ENCODE assay signal across 11 cellular contexts in genomic region chr6:72524011-72524645, GRCh38.
DNase-seq lines count a peak whose midpoint lies in the region; ATAC-seq, FAIRE-seq and TF ChIP-seq lines count a peak whose summit lies in the region.
"Had no signal": no experiment of that assay in that cellular context is flagged by ENCODE, and none has a peak within 500 bp of the region (broad histone marks: within the 10 kb centered on the region; RNA-seq: fewer than 3 reads in every experiment).

No MANE protein-coding gene starts in this region.

- DNase-seq in activated CD4-positive, alpha-beta T cell treated with anti-CD3 and anti-CD28 coated beads for 48 hours, result peak; percentile 7
- no peak for DNase-seq in activated CD4-positive, alpha-beta T cell treated with anti-CD3 and anti-CD28 coated beads for 4 hours
- DNase-seq in NCI-H748 treated with DMSO at 0.1 percent for 48 hours (lab: John Stamatoyannopoulos, UW) (peak; percentile 72), T-cell (no peak), HepG2 (ENCODE audit: low spot score) (no peak), EL (no peak)
- no peak for DNase-seq in stimulated activated effector memory CD8-positive, alpha-beta T cell treated with anti-CD3 and anti-CD28 coated beads, Interleukin-12 subunit alpha, Interleukin-12 subunit beta, amount 100 ng/mL, for 72 hours (ENCODE audit: low spot score in 2 of 2)
- DNase-seq: Right ventricle myocardium superior had no signal

- H3K4me1 Mint-ChIP-seq in stimulated activated effector memory CD8-positive, alpha-beta T cell treated with anti-CD3 and anti-CD28 coated beads, Interleukin-12 subunit alpha, Interleukin-12 subunit beta, amount 100 ng/mL, for 72 hours, result no peaks in the 10 kb centered on the region
- H3K4me1 Mint-ChIP-seq in T-cell, result no peaks in the 10 kb centered on the region

- TF ChIP-seq EP300 in HepG2 (IDR thresholded peaks at IDR 0.05; ENCODE audit: low read depth in 2 of 2, low read length in 2 of 2), result no peak
- TF ChIP-seq EP300 in HepG2 (CRISPR knock-in tag; IDR thresholded peaks at IDR 0.05; ENCODE audit: borderline replicate concordance), result no peak

- no peak for FAIRE-seq in HepG2 (lab: Jason Lieb, UNC)

- TF ChIP-seq CTCF in HepG2 (CRISPR knock-in tag; IDR thresholded peaks at IDR 0.05), result no peak

- H2AFZ ChIP-seq in HepG2 (ENCODE audit: low read length), result no peak overlapping the region

- no peaks in the 10 kb centered on the region for H3K36me3 ChIP-seq in HepG2 (replicated peaks in 1 of 2; ENCODE audit: control insufficient read depth in 1 of 2, insufficient read depth in 2 of 2, low read length in 2 of 2)
- H3K36me3 ChIP-seq: thoracic aorta had no signal

- intact Hi-C loops in HepG2 (cut with micrococcal nuclease; ENCODE audit: unreplicated experiment), result loop anchor here (5.0 kb wide), 1 partner anchor 112 kb away; no protein-coding TSS in a partner anchor

- ATAC-seq in HG03432 (IDR thresholded peaks at IDR 0.05; ENCODE audit: unreplicated experiment) (peak; percentile 86), T-cell (replicated peaks in 1 of 4) (no peak), HepG2 (no peak)
- ATAC-seq in stimulated activated effector memory CD8-positive, alpha-beta T cell treated with anti-CD3 and anti-CD28 coated beads, Interleukin-12 subunit alpha, Interleukin-12 subunit beta, amount 100 ng/mL, for 72 hours, result peak; percentile 69

- H3K4me1 ChIP-seq in HepG2 (ENCODE audit: insufficient read depth, low read length), result no peaks in the 10 kb centered on the region

- no peaks in the 10 kb centered on the region for H4K20me1 ChIP-seq in HepG2 (ENCODE audit: insufficient read depth, low read length)

- no peak for TF ChIP-seq RAD21 in HepG2 (CRISPR knock-in tag; IDR thresholded peaks at IDR 0.05)

- H3K9ac ChIP-seq in HepG2 (ENCODE audit: insufficient read depth, low read depth, low read length), result no peak overlapping the region

- no peak overlapping the region for H3K27ac ChIP-seq in HepG2 (ENCODE audit: extremely low read length, insufficient read depth, low read length)
- H3K27ac ChIP-seq: thoracic aorta had no signal

- no peaks in the 10 kb centered on the region for H3K79me2 ChIP-seq in HepG2 (ENCODE audit: insufficient read depth, low read length)

- POLR2A ChIA-PET in T-cell (lab: Charles Lee), result no interaction called here
- POLR2A ChIA-PET in HepG2 (lab: Yijun Ruan, JAX), result no interaction called here

- H3K4me3 ChIP-seq in HepG2 (replicated peaks in 1 of 3; ENCODE audit: insufficient read depth in 1 of 3, low read depth in 2 of 3, low read length in 3 of 3), result no peak overlapping the region
- H3K4me3 ChIP-seq: thoracic aorta had no signal

- no peaks in the 10 kb centered on the region for H3K9me3 ChIP-seq in HepG2 (ENCODE audit: low read length)
- H3K9me3 ChIP-seq: thoracic aorta had no signal

- CTCF ChIA-PET in T-cell (lab: Charles Lee) (interaction anchor here in 1 of 2 donors (0.6 kb wide), 1 partner anchor 858 kb away, joined by 6 read pairs; no protein-coding TSS in a partner anchor), HepG2 (lab: Yijun Ruan, JAX; ENCODE audit: low intra/inter-chr PET ratio, low total read pairs) (no interaction called here)

- no peaks in the 10 kb centered on the region for H3K9me3 Mint-ChIP-seq in stimulated activated effector memory CD8-positive, alpha-beta T cell treated with anti-CD3 and anti-CD28 coated beads, Interleukin-12 subunit alpha, Interleukin-12 subunit beta, amount 100 ng/mL, for 72 hours
- no peaks in the 10 kb centered on the region for H3K9me3 Mint-ChIP-seq in T-cell
- H3K9me3 Mint-ChIP-seq: activated T-helper 2 cell treated with anti-CD3 and anti-CD28 coated beads, Interferon-gamma antibody, Interleukin-2, Interleukin-4, amounts not matched to agents 10 μg/mL and 5 μg/mL and 100 μg/mL, durations not matched to agents 14 hours and 24 hours and 36 hours had no signal

- H3K27me3 ChIP-seq in HepG2 (ENCODE audit: control insufficient read depth in 1 of 2, insufficient read depth in 2 of 2, low read length in 2 of 2), result no peaks in the 10 kb centered on the region; a peak in 1 of 5 replicates

- H3K27ac Mint-ChIP-seq in stimulated activated effector memory CD8-positive, alpha-beta T cell treated with anti-CD3 and anti-CD28 coated beads, Interleukin-12 subunit alpha, Interleukin-12 subunit beta, amount 100 ng/mL, for 72 hours, result no peak overlapping the region
- no peak overlapping the region for H3K27ac Mint-ChIP-seq in T-cell
- H3K27ac Mint-ChIP-seq: activated T-helper 2 cell treated with anti-CD3 and anti-CD28 coated beads, Interferon-gamma antibody, Interleukin-2, Interleukin-4, amounts not matched to agents 10 μg/mL and 5 μg/mL and 100 μg/mL, durations not matched to agents 14 hours and 24 hours and 36 hours had no signal

- peaks cover 0 to 15% of the 10 kb centered on the region in 2 donors for H3K27me3 Mint-ChIP-seq in T-cell

- no peak overlapping the region for H3K4me3 Mint-ChIP-seq in stimulated activated effector memory CD8-positive, alpha-beta T cell treated with anti-CD3 and anti-CD28 coated beads, Interleukin-12 subunit alpha, Interleukin-12 subunit beta, amount 100 ng/mL, for 72 hours
- no peak overlapping the region for H3K4me3 Mint-ChIP-seq in T-cell

- H3K4me2 ChIP-seq in HepG2 (ENCODE audit: low read depth, low read length), result no peak overlapping the region

- 2% methylated on average over 6 of the region's 6 CpGs for WGBS in HepG2 (ENCODE audit: low lambda C conversion rate)

- TF ChIP-seq POLR2A in HepG2 (IDR thresholded peaks at IDR 0.05; ENCODE audit: insufficient read depth in 1 of 2, low read depth in 2 of 2, low read length in 2 of 2), result no peak

- no TSS peak for BruUV-seq in HepG2 (replicated peaks; lab: Mats Ljungman, UMichigan)

- in situ Hi-C loops in HepG2 (cut with HindIII; ENCODE audit: extremely low pct_ligation_motif_present, low pct_unique_long_range_greater_than_20kb), result no loop called here

- H3K36me3 Mint-ChIP-seq in stimulated activated effector memory CD8-positive, alpha-beta T cell treated with anti-CD3 and anti-CD28 coated beads, Interleukin-12 subunit alpha, Interleukin-12 subunit beta, amount 100 ng/mL, for 72 hours, result no peaks in the 10 kb centered on the region
- H3K36me3 Mint-ChIP-seq in T-cell, result no peaks in the 10 kb centered on the region

TF ChIP-seq in HepG2, 621 proteins besides CTCF, POLR2A, EP300 and RAD21:
- TF ChIP-seq BCL6 (CRISPR knock-in tag; IDR thresholded peaks at IDR 0.05) (no peak), ZNF468 (CRISPR knock-in tag; IDR thresholded peaks at IDR 0.05) (no peak), ZNF639 (CRISPR knock-in tag; conservative IDR thresholded peaks at IDR 0.05) (no peak), RARG (CRISPR knock-in tag; IDR thresholded peaks at IDR 0.05; ENCODE audit: low read depth) (no peak)

Comparison
In these comparisons a context has a peak if more than half of its experiments do, and no peak if none do; other contexts are left out.
1. DNase-seq: peak in activated CD4-positive, alpha-beta T cell treated with anti-CD3 and anti-CD28 coated beads for 48 hours (single experiment) and NCI-H748 treated with DMSO at 0.1 percent for 48 hours (single experiment); none in activated CD4-positive, alpha-beta T cell treated with anti-CD3 and anti-CD28 coated beads for 4 hours (0 of 2), stimulated activated effector memory CD8-positive, alpha-beta T cell treated with anti-CD3 and anti-CD28 coated beads, Interleukin-12 subunit alpha, Interleukin-12 subunit beta, amount 100 ng/mL, for 72 hours (0 of 2), T-cell (0 of 34), HepG2 (single experiment) and EL (single experiment).
2. ATAC-seq: peak in HG03432 (single experiment) and stimulated activated effector memory CD8-positive, alpha-beta T cell treated with anti-CD3 and anti-CD28 coated beads, Interleukin-12 subunit alpha, Interleukin-12 subunit beta, amount 100 ng/mL, for 72 hours (single experiment); none in T-cell (0 of 4) and HepG2 (single experiment).